Comparison of ENCODE assay signal across 15 cellular contexts in genomic region chr6:35613762-35614161, GRCh38.
"Had no signal": no experiment of that assay in that cellular context is flagged by ENCODE, and none has a peak within 500 bp of the region (broad histone marks: within the 10 kb centered on the region; RNA-seq: fewer than 3 reads in every experiment).

No MANE protein-coding gene starts in this region.

- H3K27ac Mint-ChIP-seq: activated B cell treated with CpG ODN at 0.5 μM for 24 hours, endodermal cell, mesothelial cell of epicardium had no signal

- H3K4me3 Mint-ChIP-seq: activated B cell treated with CpG ODN at 0.5 μM for 24 hours, endodermal cell, mesothelial cell of epicardium had no signal

- H3K4me1 Mint-ChIP-seq: activated B cell treated with CpG ODN at 0.5 μM for 24 hours had no signal

- H3K9me3 ChIP-seq: tibial artery, uterus had no signal

- DNase-seq: activated B cell treated with CpG ODN at 0.5 μM for 24 hours; activated CD4-positive, alpha-beta T cell treated with anti-CD3 and anti-CD28 coated beads, Interleukin-2, amount 50 U/mL, for 4 hours; activated CD8-positive, alpha-beta memory T cell treated with anti-CD3 and anti-CD28 coated beads, Interleukin-2, amount 50 U/mL, for 4 hours; activated effector memory CD4-positive, alpha-beta T cell treated with anti-CD3 and anti-CD28 coated beads, Interleukin-2, amount 50 U/mL, for 16 hours; amygdala; brain microvascular endothelial cell; endodermal cell; glutamatergic neuron; stimulated activated CD4-positive, alpha-beta T cell treated with anti-CD3 and anti-CD28 coated beads, Interleukin-15, amount 100 ng/mL, for 24 hours; stimulated activated CD4-positive, alpha-beta T cell treated with anti-CD3 and anti-CD28 coated beads, Interleukin-4, amount 100 ng/mL, for 24 hours; tibial artery; uterus had no signal

- H3K4me1 ChIP-seq: parathyroid adenoma, uterus had no signal

- H3K9me3 Mint-ChIP-seq: activated B cell treated with CpG ODN at 0.5 μM for 24 hours, endodermal cell, mesothelial cell of epicardium had no signal

- H3K4me3 ChIP-seq: SK-N-MC, tibial artery, uterus had no signal

- H3K27me3 Mint-ChIP-seq: activated B cell treated with CpG ODN at 0.5 μM for 24 hours had no signal

- H3K36me3 ChIP-seq: uterus had no signal

- H3K27ac ChIP-seq: brain microvascular endothelial cell, parathyroid adenoma, SK-N-MC, tibial artery, uterus had no signal

- H3K36me3 Mint-ChIP-seq: mesothelial cell of epicardium had no signal

- H3K27me3 ChIP-seq: brain microvascular endothelial cell, tibial artery, uterus had no signal
